ENCODE assay signal across 8 cellular contexts in genomic region chr12:77925536-77926108, GRCh38.
A peak's percentile ranks its signal among the peaks of the same experiment; 100 is the strongest.
DNase-seq lines count a peak whose midpoint lies in the region; ATAC-seq and TF ChIP-seq lines count a peak whose summit lies in the region.

No MANE protein-coding gene starts in this region.

- no peaks in the 10 kb centered on the region for H3K36me3 Mint-ChIP-seq in activated B cell treated with CpG ODN at 0.5 μM for 24 hours (ENCODE audit: low read depth)

- H3K4me3 ChIP-seq in DND-41 (ENCODE audit: low read depth in 1 of 2, low read length in 2 of 2), result no peak overlapping the region
- H3K4me3 ChIP-seq in trophoblast cell (ENCODE audit: low read depth, low read length), result no peak overlapping the region

- H3K27ac ChIP-seq in DND-41 (ENCODE audit: low read length) (no peak overlapping the region), trophoblast cell (ENCODE audit: low read depth, low read length) (no peak overlapping the region)

- no peak overlapping the region for H2BK5ac ChIP-seq in trophoblast cell (ENCODE audit: low read depth, low read length, poor library complexity)

- H3K4me1 Mint-ChIP-seq in activated B cell treated with CpG ODN at 0.5 μM for 24 hours, result peaks cover 1% of the 10 kb centered on the region

- H3K9ac ChIP-seq in DND-41 (ENCODE audit: low read depth, low read length), result no peak overlapping the region
- H3K9ac ChIP-seq in trophoblast cell (ENCODE audit: low read length), result no peak overlapping the region

- no peak overlapping the region for H3K14ac ChIP-seq in trophoblast cell (ENCODE audit: low read length)

- H4K8ac ChIP-seq in trophoblast cell (ENCODE audit: low read depth, low read length), result no peak overlapping the region

- H3K36me3 ChIP-seq in DND-41 (ENCODE audit: insufficient read depth, low read length), result no peaks in the 10 kb centered on the region
- H3K36me3 ChIP-seq in trophoblast cell (ENCODE audit: control insufficient read depth in 1 of 2, insufficient read depth in 2 of 2, low read length in 2 of 2), result no peaks in the 10 kb centered on the region

- H3K23ac ChIP-seq in trophoblast cell (ENCODE audit: low read length), result no peak overlapping the region

- no peaks in the 10 kb centered on the region for H3K4me1 ChIP-seq in DND-41 (ENCODE audit: insufficient read depth, low read length)
- no peaks in the 10 kb centered on the region for H3K4me1 ChIP-seq in trophoblast cell (ENCODE audit: control insufficient read depth in 1 of 2, insufficient read depth in 2 of 2, low read length in 2 of 2)

- H2AFZ ChIP-seq in DND-41 (ENCODE audit: low read depth, low read length) (no peak overlapping the region), trophoblast cell (ENCODE audit: insufficient read depth, low read length, poor library complexity) (no peak overlapping the region)

- WGBS in trophoblast cell (ENCODE audit: extremely low coverage, insufficient coverage, insufficient read length), result no CpG with 5 or more reads among the region's 6 CpGs

- peak; percentile 34 for DNase-seq in DND-41
- DNase-seq in NCI-H2196 (lab: John Stamatoyannopoulos, UW; ENCODE audit: unreplicated experiment), result peak; percentile 83
- no peak for DNase-seq in activated B cell treated with CpG ODN at 0.5 μM for 24 hours
- DNase-seq in glomerular endothelial cell (ENCODE audit: extremely low read depth, low read depth, low spot score), result peak; percentile 90
- peak; percentile 52 to 66 for DNase-seq in trophoblast cell
- DNase-seq in effector CD8-positive, alpha-beta T cell (lab: John Stamatoyannopoulos, UW), result no peak

- H3K79me1 ChIP-seq in trophoblast cell (ENCODE audit: low read length), result no peaks in the 10 kb centered on the region

- TF ChIP-seq CTCF in DND-41 (IDR thresholded peaks at IDR 0.05; ENCODE audit: borderline replicate concordance, extremely low read depth, low read length, poor library complexity, severe bottlenecking) (peak; percentile 76), activated B cell treated with CpG ODN at 0.5 μM for 24 hours (IDR thresholded peaks at IDR 0.05) (no peak)

- ATAC-seq in DND-41 (ENCODE audit: insufficient read depth, low read depth), result peak; percentile 80
- ATAC-seq in GM19397 (IDR thresholded peaks at IDR 0.05; ENCODE audit: unreplicated experiment), result peak; percentile 99
- peak; percentile 100 for ATAC-seq in HG03354 (IDR thresholded peaks at IDR 0.05; ENCODE audit: poor library complexity, severe bottlenecking, unreplicated experiment)
- ATAC-seq in activated B cell treated with CpG ODN at 0.5 μM for 24 hours (ENCODE audit: low read depth), result peak; percentile 68

- CTCF ChIA-PET in activated B cell treated with CpG ODN at 0.5 μM for 24 hours (lab: Charles Lee), result interaction anchor here (0.6 to 1.3 kb wide), 3 partner anchors 201 to 1886 kb away, joined by 3 to 4 read pairs (median 3); no protein-coding TSS in a partner anchor

- no peak overlapping the region for H4K91ac ChIP-seq in trophoblast cell (ENCODE audit: low read depth, low read length)

- H4K12ac ChIP-seq in trophoblast cell (ENCODE audit: low read depth, low read length), result no peak overlapping the region

- H2AK5ac ChIP-seq in trophoblast cell (ENCODE audit: low read length), result no peak overlapping the region

- intact Hi-C loops in activated B cell treated with CpG ODN at 0.5 μM for 24 hours (cut with micrococcal nuclease), result loop anchor here (1.0 to 5.0 kb wide), 3 partner anchors 201 to 1303 kb away; no protein-coding TSS in a partner anchor

- peaks cover 2% of the 10 kb centered on the region for H3K9me3 Mint-ChIP-seq in activated B cell treated with CpG ODN at 0.5 μM for 24 hours

- H3K4me2 ChIP-seq in DND-41 (ENCODE audit: insufficient read depth, low read length), result no peak overlapping the region
- no peak overlapping the region for H3K4me2 ChIP-seq in trophoblast cell (ENCODE audit: low read length)

- H4K20me1 ChIP-seq in DND-41 (ENCODE audit: insufficient read depth, low read length), result no peaks in the 10 kb centered on the region

- H3K79me2 ChIP-seq in DND-41 (ENCODE audit: insufficient read depth, low read length) (no peaks in the 10 kb centered on the region), trophoblast cell (ENCODE audit: control insufficient read depth, insufficient read depth, low read length, poor library complexity) (no peaks in the 10 kb centered on the region)

- H3K4me3 Mint-ChIP-seq in activated B cell treated with CpG ODN at 0.5 μM for 24 hours, result no peak overlapping the region

- H3K18ac ChIP-seq in trophoblast cell (ENCODE audit: low read length), result no peak overlapping the region

- H2BK120ac ChIP-seq in trophoblast cell (ENCODE audit: insufficient read depth, low read length, poor library complexity), result no peak overlapping the region

- no peak overlapping the region for H3K27ac Mint-ChIP-seq in activated B cell treated with CpG ODN at 0.5 μM for 24 hours

- no peaks in the 10 kb centered on the region for H3K9me3 ChIP-seq in DND-41 (ENCODE audit: insufficient read depth, low read length, severe bottlenecking)
- H3K9me3 ChIP-seq in trophoblast cell (ENCODE audit: insufficient read depth, low read depth, low read length), result no peaks in the 10 kb centered on the region

- no peak overlapping the region for H3K4ac ChIP-seq in trophoblast cell (ENCODE audit: low read depth, low read length)

- H2BK12ac ChIP-seq in trophoblast cell (ENCODE audit: low read length), result no peak overlapping the region

- H3K27me3 ChIP-seq in DND-41 (ENCODE audit: insufficient read depth, low read length, poor library complexity) (no peaks in the 10 kb centered on the region), trophoblast cell (ENCODE audit: insufficient read depth, low read length) (no peaks in the 10 kb centered on the region)

- POLR2A ChIA-PET in activated B cell treated with CpG ODN at 0.5 μM for 24 hours (lab: Charles Lee), result no interaction called here

- no peaks in the 10 kb centered on the region for H3K27me3 Mint-ChIP-seq in activated B cell treated with CpG ODN at 0.5 μM for 24 hours

Comparison
In these comparisons a context has a peak if more than half of its experiments do, and no peak if none do; other contexts are left out.
1. DNase-seq: peak in DND-41 (single experiment), NCI-H2196 (single experiment), glomerular endothelial cell (single experiment) and trophoblast cell (2 of 2); none in activated B cell treated with CpG ODN at 0.5 μM for 24 hours (single experiment) and effector CD8-positive, alpha-beta T cell (single experiment).
2. Peak in every context shown above with its lines, with median percentiles within 50 percentile points of each other: ATAC-seq.